In the genomic region with DNA sequence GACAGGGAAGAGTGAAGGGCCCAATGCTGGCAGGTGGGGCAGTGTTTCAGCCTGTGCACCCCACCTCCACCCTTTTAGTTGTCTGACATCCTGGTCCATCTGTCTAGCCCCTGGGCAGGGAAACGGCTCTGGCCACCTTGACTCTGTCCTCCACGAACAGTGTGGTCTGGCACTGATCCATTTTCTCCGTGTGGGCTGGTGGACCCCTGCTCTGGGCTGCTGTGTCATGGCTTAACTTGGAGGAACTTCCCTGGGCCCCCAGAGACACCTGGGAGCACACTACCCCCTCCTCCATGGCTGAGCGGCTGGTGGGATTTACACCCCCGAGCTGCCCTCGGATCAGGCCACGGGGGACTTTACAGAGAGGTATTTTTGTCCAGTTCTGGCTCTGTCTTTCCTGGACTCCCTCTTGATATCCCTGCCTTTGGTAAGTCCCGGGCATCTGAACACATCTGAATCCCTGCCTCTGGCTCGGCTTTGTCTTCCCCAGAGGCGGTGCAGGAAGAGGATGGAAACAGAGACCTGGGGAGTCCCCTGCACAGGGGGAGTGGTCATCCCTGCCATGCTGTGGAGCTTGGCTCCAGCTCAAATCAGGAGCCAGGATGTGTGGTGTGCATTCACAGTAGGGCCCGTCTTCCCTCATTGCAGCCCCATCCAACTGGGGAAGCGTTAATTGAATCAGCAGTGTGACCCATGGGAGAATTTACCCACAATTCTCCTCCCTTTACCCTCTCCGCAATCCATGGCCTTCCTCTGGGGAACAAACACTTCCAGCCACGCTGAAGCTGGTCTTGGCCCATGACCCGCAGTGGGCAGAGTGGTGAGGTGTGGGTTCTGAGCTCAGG, we compare ENCODE assay signal across 18 cellular contexts. TPM values are rescaled to one million over a fixed set of nuclear protein-coding genes. Genes with fewer than 3 reads are reported as not detected.
DNase-seq lines count a peak whose midpoint lies in the region; ATAC-seq and TF ChIP-seq lines count a peak whose summit lies in the region.
"Had no signal": no experiment of that assay in that cellular context is flagged by ENCODE, and none has a peak within 500 bp of the region (broad histone marks: within the 10 kb centered on the region; RNA-seq: fewer than 3 reads in every experiment).

No MANE protein-coding gene starts in this region.

- peak overlapping the region; percentile 71 for H3K14ac ChIP-seq in neuronal stem cell (ENCODE audit: low read length)

- peak; percentile 41 for DNase-seq in activated CD4-positive, alpha-beta T cell treated with anti-CD3 and anti-CD28 coated beads, Interleukin-2, amount 10 ng/mL, durations not matched to agents 24 days and 14 days
- no peak for DNase-seq in activated CD4-positive, alpha-beta T cell treated with anti-CD3 and anti-CD28 coated beads for 36 hours
- DNase-seq in Daoy (ENCODE audit: low read depth) (peak; percentile 19), RWPE2 (ENCODE audit: low spot score) (peak; percentile 40), neuronal stem cell (ENCODE audit: low spot score) (no peak), psoas muscle (no peak), NCI-H1930 (lab: John Stamatoyannopoulos, UW) (no peak)
- no peak for DNase-seq in stimulated activated CD4-positive, alpha-beta T cell treated with anti-CD3 and anti-CD28 coated beads, Interleukin-1b, Interleukin-23, amount 100 ng/mL, for 48 hours
- DNase-seq: COR-L47, Karpas-422, NCI-H1417, NCI-H2029 treated with DMSO at 0.1 percent for 48 hours, NCI-H510A treated with DMSO at 0.1 percent for 48 hours, SHP77 had no signal

- no peaks in the 10 kb centered on the region for H3K36me3 ChIP-seq in RWPE2 (ENCODE audit: low read depth)
- no peaks in the 10 kb centered on the region for H3K36me3 ChIP-seq in neuronal stem cell (replicated peaks in 1 of 2; ENCODE audit: control insufficient read depth in 2 of 2, insufficient read depth in 2 of 2, low read length in 2 of 2)
- no peaks in the 10 kb centered on the region for H3K36me3 ChIP-seq in psoas muscle (ENCODE audit: insufficient read depth in 1 of 2, low read depth in 1 of 2)
- H3K36me3 ChIP-seq: HAP-1, Peyer's patch had no signal

- POLR2A ChIA-PET in activated CD4-positive, alpha-beta T cell treated with anti-CD3 and anti-CD28 coated beads for 36 hours (lab: Charles Lee), result no interaction called here

- H3K4me1 ChIP-seq in RWPE2 (ENCODE audit: insufficient read depth, poor library complexity, severe bottlenecking) (no peaks in the 10 kb centered on the region), neuronal stem cell (ENCODE audit: control insufficient read depth in 2 of 2, insufficient read depth in 1 of 2, low read depth in 1 of 2, low read length in 2 of 2) (no peaks in the 10 kb centered on the region), psoas muscle (no peaks in the 10 kb centered on the region)
- H3K4me1 ChIP-seq: HAP-1, Peyer's patch had no signal

- no CpG with 5 or more reads among the region's 15 CpGs for WGBS in neuronal stem cell (ENCODE audit: extremely low coverage in 2 of 2, insufficient read length in 2 of 2, insufficient replicate concordance in 1 of 2), 2 donors
- 48 to 55% (median 53%) methylated on average over 15 of the region's 15 CpGs for WGBS in psoas muscle, 3 donors

- no peak overlapping the region for H2AK5ac ChIP-seq in neuronal stem cell (ENCODE audit: low read depth, low read length)

- H2BK5ac ChIP-seq in neuronal stem cell (ENCODE audit: low read length), result peak overlapping the region; percentile 8

- H2BK15ac ChIP-seq in neuronal stem cell (ENCODE audit: low read length), result no peak overlapping the region

- H3K4me3 Mint-ChIP-seq in activated CD4-positive, alpha-beta T cell treated with anti-CD3 and anti-CD28 coated beads, Interleukin-2, amount 10 ng/mL, durations not matched to agents 24 days and 14 days, result no peak overlapping the region
- no peak overlapping the region for H3K4me3 Mint-ChIP-seq in activated CD4-positive, alpha-beta T cell treated with anti-CD3 and anti-CD28 coated beads for 36 hours

- H3K9me3 ChIP-seq in RWPE2 (ENCODE audit: severe bottlenecking) (no peaks in the 10 kb centered on the region), neuronal stem cell (replicated peaks in 1 of 2; ENCODE audit: control insufficient read depth in 2 of 2, insufficient read depth in 1 of 2, low read depth in 1 of 2, low read length in 2 of 2) (peaks cover 0 to 8% of the 10 kb centered on the region in 2 donors), psoas muscle (no peaks in the 10 kb centered on the region)
- H3K9me3 ChIP-seq: HAP-1, Peyer's patch had no signal

- no peak overlapping the region for H2BK12ac ChIP-seq in neuronal stem cell (ENCODE audit: low read length)

- H3K4me3 ChIP-seq in RWPE2 (ENCODE audit: severe bottlenecking), result no peak overlapping the region
- no peak overlapping the region for H3K4me3 ChIP-seq in neuronal stem cell (ENCODE audit: low read length in 2 of 2)
- no peak overlapping the region for H3K4me3 ChIP-seq in psoas muscle
- H3K4me3 ChIP-seq: HAP-1, Peyer's patch had no signal

- ATAC-seq in activated CD4-positive, alpha-beta T cell treated with anti-CD3 and anti-CD28 coated beads for 36 hours, result no peak
- ATAC-seq in RWPE2 (ENCODE audit: low read depth), result no peak
- ATAC-seq in psoas muscle, result no peak

- H3K4me2 ChIP-seq in neuronal stem cell (ENCODE audit: insufficient read depth, low read length, poor library complexity, severe bottlenecking), result no peak overlapping the region

- peaks cover 3% of the 10 kb centered on the region for H3K36me3 Mint-ChIP-seq in activated CD4-positive, alpha-beta T cell treated with anti-CD3 and anti-CD28 coated beads, Interleukin-2, amount 10 ng/mL, durations not matched to agents 24 days and 14 days (ENCODE audit: low read depth)
- no peaks in the 10 kb centered on the region for H3K36me3 Mint-ChIP-seq in activated CD4-positive, alpha-beta T cell treated with anti-CD3 and anti-CD28 coated beads for 36 hours (ENCODE audit: low read depth)

- H4K91ac ChIP-seq in neuronal stem cell (ENCODE audit: low read depth, low read length, poor library complexity), result no peak overlapping the region

- peaks cover 23% of the 10 kb centered on the region for H3K27me3 Mint-ChIP-seq in activated CD4-positive, alpha-beta T cell treated with anti-CD3 and anti-CD28 coated beads, Interleukin-2, amount 10 ng/mL, durations not matched to agents 24 days and 14 days
- H3K27me3 Mint-ChIP-seq in activated CD4-positive, alpha-beta T cell treated with anti-CD3 and anti-CD28 coated beads for 36 hours, result peaks cover 61% of the 10 kb centered on the region

- H3K27ac ChIP-seq in RWPE2 (ENCODE audit: poor library complexity, severe bottlenecking) (no peak overlapping the region), neuronal stem cell (replicated peaks; ENCODE audit: low read length) (no peak overlapping the region), psoas muscle (no peak overlapping the region)
- H3K27ac ChIP-seq: C4-2B, Peyer's patch had no signal

- H4K8ac ChIP-seq in neuronal stem cell (ENCODE audit: low read depth, low read length), result no peak overlapping the region

- no peak overlapping the region for H2AFZ ChIP-seq in neuronal stem cell (ENCODE audit: low read length)

- CTCF ChIA-PET in activated CD4-positive, alpha-beta T cell treated with anti-CD3 and anti-CD28 coated beads for 36 hours (lab: Charles Lee), result no interaction called here

- H3K4ac ChIP-seq in neuronal stem cell (ENCODE audit: low read length), result no peak overlapping the region

- TF ChIP-seq CTCF in RWPE2 (IDR thresholded peaks at IDR 0.05; ENCODE audit: poor library complexity, severe bottlenecking) (no peak), psoas muscle (IDR thresholded peaks at IDR 0.05) (no peak)

- no peak overlapping the region for H3K9ac ChIP-seq in neuronal stem cell (ENCODE audit: low read depth, low read length, poor library complexity)

- H3K18ac ChIP-seq in neuronal stem cell (ENCODE audit: low read length), result no peak overlapping the region

- H3K79me1 ChIP-seq in neuronal stem cell (ENCODE audit: low read depth, low read length), result no peaks in the 10 kb centered on the region

- intact Hi-C loops in activated CD4-positive, alpha-beta T cell treated with anti-CD3 and anti-CD28 coated beads, Interleukin-2, amount 10 ng/mL, durations not matched to agents 24 days and 14 days (cut with micrococcal nuclease), result no loop called here
- intact Hi-C loops in activated CD4-positive, alpha-beta T cell treated with anti-CD3 and anti-CD28 coated beads for 36 hours (cut with DNase I, micrococcal nuclease), result loop anchor here in 1 of 2 experiments (5.0 kb wide), 1 partner anchor 835 kb away; a partner anchor contains a TSS
- intact Hi-C loops in psoas muscle (cut with DNase I), result no loop called here

- H3K27ac Mint-ChIP-seq in activated CD4-positive, alpha-beta T cell treated with anti-CD3 and anti-CD28 coated beads, Interleukin-2, amount 10 ng/mL, durations not matched to agents 24 days and 14 days, result no peak overlapping the region
- H3K27ac Mint-ChIP-seq in activated CD4-positive, alpha-beta T cell treated with anti-CD3 and anti-CD28 coated beads for 36 hours, result no peak overlapping the region

- peaks cover 3% of the 10 kb centered on the region for H3K9me3 Mint-ChIP-seq in activated CD4-positive, alpha-beta T cell treated with anti-CD3 and anti-CD28 coated beads, Interleukin-2, amount 10 ng/mL, durations not matched to agents 24 days and 14 days
- no peaks in the 10 kb centered on the region for H3K9me3 Mint-ChIP-seq in activated CD4-positive, alpha-beta T cell treated with anti-CD3 and anti-CD28 coated beads for 36 hours (ENCODE audit: low read depth)

- H3K27me3 ChIP-seq in RWPE2 (ENCODE audit: insufficient read depth, poor library complexity, severe bottlenecking) (peaks cover 70% of the 10 kb centered on the region), neuronal stem cell (ENCODE audit: control insufficient read depth in 3 of 3, insufficient read depth in 3 of 3, low read depth in 1 of 3, low read length in 3 of 3) (peaks cover 31 to 78% (median 70%) of the 10 kb centered on the region in 3 experiments), psoas muscle (ENCODE audit: insufficient read depth in 3 of 3, low read length in 2 of 3) (peaks cover 0 to 88% (median 28%) of the 10 kb centered on the region in 3 donors)

- H2BK120ac ChIP-seq in neuronal stem cell (ENCODE audit: low read depth, low read length), result no peak overlapping the region

- H3K23ac ChIP-seq in neuronal stem cell (ENCODE audit: low read depth, low read length, poor library complexity), result peak overlapping the region; percentile 67

- H3K4me1 Mint-ChIP-seq in activated CD4-positive, alpha-beta T cell treated with anti-CD3 and anti-CD28 coated beads, Interleukin-2, amount 10 ng/mL, durations not matched to agents 24 days and 14 days, result peaks cover 2% of the 10 kb centered on the region
- H3K4me1 Mint-ChIP-seq in activated CD4-positive, alpha-beta T cell treated with anti-CD3 and anti-CD28 coated beads for 36 hours, result peaks cover 5% of the 10 kb centered on the region

RNA-seq across cellular contexts. Expression of a gene that starts 6.4 kb away (rescaled TPM):
- total RNA-seq in activated CD4-positive, alpha-beta T cell treated with anti-CD3 and anti-CD28 coated beads, Interleukin-2, amount 10 ng/mL, durations not matched to agents 24 days and 14 days, result not detected in 2 replicates
- total RNA-seq in activated CD4-positive, alpha-beta T cell treated with anti-CD3 and anti-CD28 coated beads for 36 hours, result not detected
- total RNA-seq in Daoy (2014; rRNA removed; shearing (Covaris generic)), result not detected in 2 replicates
- not detected for polyA plus RNA-seq in neuronal stem cell (2013, experiment 1 of 2)
- not detected for polyA plus RNA-seq in neuronal stem cell (2013, experiment 2 of 2)
- not detected for total RNA-seq in psoas muscle
- polyA plus RNA-seq in psoas muscle, result not detected
- total RNA-seq: HepG2, Peyer's patch had no signal
- polyA plus RNA-seq: HepG2 had no signal

Comparison
In these comparisons a context has a peak if more than half of its experiments do, and no peak if none do; other contexts are left out.
1. DNase-seq: peak in activated CD4-positive, alpha-beta T cell treated with anti-CD3 and anti-CD28 coated beads, Interleukin-2, amount 10 ng/mL, durations not matched to agents 24 days and 14 days (single experiment), Daoy (single experiment) and RWPE2 (single experiment); none in activated CD4-positive, alpha-beta T cell treated with anti-CD3 and anti-CD28 coated beads for 36 hours (single experiment), neuronal stem cell (single experiment), stimulated activated CD4-positive, alpha-beta T cell treated with anti-CD3 and anti-CD28 coated beads, Interleukin-1b, Interleukin-23, amount 100 ng/mL, for 48 hours (single experiment), psoas muscle (0 of 2) and NCI-H1930 (0 of 2).